ENCODE assay signal across 21 cellular contexts in the genomic region with DNA sequence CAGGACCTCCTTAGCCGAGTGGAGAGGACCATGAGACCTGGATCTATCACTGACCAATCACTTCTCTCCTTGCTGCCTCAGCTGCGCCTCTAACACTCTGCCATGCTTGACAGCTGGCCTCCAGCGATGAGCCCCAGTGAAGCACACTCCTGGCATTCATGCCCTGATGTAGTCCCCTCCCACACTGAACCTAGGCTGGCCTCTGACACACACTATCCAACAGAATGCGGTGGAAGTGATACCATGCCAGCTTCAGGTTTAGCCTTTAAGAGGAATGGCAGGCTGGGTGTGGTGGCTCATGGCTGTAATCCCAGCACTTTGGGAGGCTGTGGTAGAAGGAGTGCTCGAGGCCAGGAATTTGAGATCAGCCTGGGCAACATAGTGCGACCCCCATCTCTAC.
"Had no signal": no experiment of that assay in that cellular context is flagged by ENCODE, and none has a peak within 500 bp of the region (broad histone marks: within the 10 kb centered on the region; RNA-seq: fewer than 3 reads in every experiment).

No MANE protein-coding gene starts in this region.

- H3K4me2 ChIP-seq: neural progenitor cell, smooth muscle cell had no signal

- H2AFZ ChIP-seq: neural progenitor cell had no signal

- H3K4me3 ChIP-seq: cardiac muscle cell, gastrocnemius medialis, left ventricle myocardium inferior, neural progenitor cell, ovary, right lobe of liver, smooth muscle cell, tibial nerve, vagina had no signal

- H3K9ac ChIP-seq: neural progenitor cell had no signal

- H3K27me3 ChIP-seq: cardiac muscle cell, gastrocnemius medialis, neural progenitor cell, ovary, right lobe of liver, tibial nerve, vagina had no signal

- DNase-seq: activated B cell treated with CpG ODN at 0.5 μM for 24 hours; activated CD4-positive, alpha-beta memory T cell treated with anti-CD3 and anti-CD28 coated beads for 36 hours; activated CD4-positive, alpha-beta T cell treated with anti-CD3 and anti-CD28 coated beads for 4 hours; activated T-cell treated with anti-CD3 and anti-CD28 coated beads for 4 hours; dermis blood vessel endothelial cell; effector memory CD8-positive, alpha-beta T cell; gastrocnemius medialis; head of caudate nucleus; kidney; left ventricle myocardium inferior; mammary epithelial cell; naive thymus-derived CD4-positive, alpha-beta T cell; ovary; right lobe of liver; stimulated activated CD4-positive, alpha-beta T cell treated with anti-CD3 and anti-CD28 coated beads, Interleukin-4, amount 100 ng/mL, for 4 hours; stimulated activated naive CD4-positive, alpha-beta T cell had no signal

- H3K27ac ChIP-seq: cardiac muscle cell, neural progenitor cell, ovary, right lobe of liver, tibial nerve, vagina had no signal

- FAIRE-seq: kidney had no signal

- H3K9me3 ChIP-seq: gastrocnemius medialis, left ventricle myocardium inferior, ovary, right lobe of liver, tibial nerve, vagina had no signal

- H3K4me1 ChIP-seq: gastrocnemius medialis, neural progenitor cell, tibial nerve, vagina had no signal

- ATAC-seq: effector memory CD8-positive, alpha-beta T cell; gastrocnemius medialis; naive thymus-derived CD4-positive, alpha-beta T cell; right lobe of liver had no signal

- H3K36me3 ChIP-seq: cardiac muscle cell, gastrocnemius medialis, left ventricle myocardium inferior, neural progenitor cell, ovary, right lobe of liver, tibial nerve, vagina had no signal
